ENCODE assay signal across 14 cellular contexts in genomic region chr6:9101920-9102319, GRCh38.
A peak's percentile ranks its signal among the peaks of the same experiment; 100 is the strongest.
DNase-seq lines count a peak whose midpoint lies in the region; ATAC-seq and TF ChIP-seq lines count a peak whose summit lies in the region.
"Had no signal": no experiment of that assay in that cellular context is flagged by ENCODE, and none has a peak within 500 bp of the region (broad histone marks: within the 10 kb centered on the region; RNA-seq: fewer than 3 reads in every experiment).

No MANE protein-coding gene starts in this region.

- POLR2A ChIA-PET in WTC11 (lab: Charles Lee), result no interaction called here

- no peaks in the 10 kb centered on the region for H3K9me3 Mint-ChIP-seq in WTC11

- H3K4me1 Mint-ChIP-seq in WTC11, result no peaks in the 10 kb centered on the region
- H3K4me1 Mint-ChIP-seq: CD14-positive monocyte; CD4-positive, alpha-beta memory T cell had no signal

- CTCF ChIA-PET in WTC11 (lab: Charles Lee), result no interaction called here

- H3K27me3 Mint-ChIP-seq in WTC11 (ENCODE audit: low read depth), result no peaks in the 10 kb centered on the region; the same call in 1 of the 2 replicates
- H3K27me3 Mint-ChIP-seq: CD4-positive, alpha-beta memory T cell had no signal

- peak; percentile 2 for DNase-seq in DMS53 (lab: John Stamatoyannopoulos, UW)
- DNase-seq in DMS53 treated with DMSO at 0.1 percent for 48 hours (lab: John Stamatoyannopoulos, UW; ENCODE audit: unreplicated experiment), result no peak
- DNase-seq in MV-4-11 (lab: John Stamatoyannopoulos, UW), result peak; percentile 3
- DNase-seq in WTC11 (ENCODE audit: low spot score), result no peak
- no peak for DNase-seq in NCI-H1105 treated with DMSO at 0.1 percent for 48 hours (lab: John Stamatoyannopoulos, UW)
- DNase-seq in SKM-1 treated with dmso at 0.1 percent for 144 hours (lab: John Stamatoyannopoulos, UW; ENCODE audit: unreplicated experiment), result no peak
- DNase-seq in SW 1271 (lab: John Stamatoyannopoulos, UW), result no peak
- DNase-seq: CD4-positive, alpha-beta memory T cell; DMS153; DND-41; EL had no signal

- no peak overlapping the region for H3K4me3 Mint-ChIP-seq in WTC11
- H3K4me3 Mint-ChIP-seq: CD14-positive monocyte; CD4-positive, alpha-beta memory T cell had no signal

- TF ChIP-seq CTCF in WTC11 (IDR thresholded peaks at IDR 0.05), result no peak

- no peak for ATAC-seq in WTC11
- ATAC-seq: A549, GM12878 had no signal

- H3K27ac Mint-ChIP-seq in WTC11, result no peak overlapping the region
- H3K27ac Mint-ChIP-seq: CD14-positive monocyte; CD4-positive, alpha-beta memory T cell had no signal

- no peaks in the 10 kb centered on the region for H3K36me3 Mint-ChIP-seq in WTC11
- H3K36me3 Mint-ChIP-seq: CD14-positive monocyte; CD4-positive, alpha-beta memory T cell had no signal

TF ChIP-seq in WTC11, 78 proteins besides CTCF, POLR2A, EP300 and RAD21:
- TF ChIP-seq USF2 (CRISPR knock-in tag; IDR thresholded peaks at IDR 0.05), result 0 out of 2 replicates have a peak, but pooled peaks have one; percentile 13
- no peak for TF ChIP-seq IRF1 (CRISPR knock-in tag; IDR thresholded peaks at IDR 0.05)
- TF ChIP-seq ZSCAN18 (CRISPR knock-in tag; IDR thresholded peaks at IDR 0.05), result no peak
- TF ChIP-seq TEAD1 (CRISPR knock-in tag; IDR thresholded peaks at IDR 0.05), result no peak
- TF ChIP-seq GTF2I (CRISPR knock-in tag; conservative IDR thresholded peaks at IDR 0.05), result no peak
TF ChIP-seq in WTC11: peak in this region for 1.

Comparison
In these comparisons a context has a peak if more than half of its experiments do, and no peak if none do; other contexts are left out.
1. DNase-seq: peak in DMS53 (single experiment) and MV-4-11 (single experiment); none in DMS53 treated with DMSO at 0.1 percent for 48 hours (single experiment), WTC11 (single experiment), NCI-H1105 treated with DMSO at 0.1 percent for 48 hours (single experiment), SKM-1 treated with dmso at 0.1 percent for 144 hours (single experiment) and SW 1271 (0 of 2).